In the genomic region with DNA sequence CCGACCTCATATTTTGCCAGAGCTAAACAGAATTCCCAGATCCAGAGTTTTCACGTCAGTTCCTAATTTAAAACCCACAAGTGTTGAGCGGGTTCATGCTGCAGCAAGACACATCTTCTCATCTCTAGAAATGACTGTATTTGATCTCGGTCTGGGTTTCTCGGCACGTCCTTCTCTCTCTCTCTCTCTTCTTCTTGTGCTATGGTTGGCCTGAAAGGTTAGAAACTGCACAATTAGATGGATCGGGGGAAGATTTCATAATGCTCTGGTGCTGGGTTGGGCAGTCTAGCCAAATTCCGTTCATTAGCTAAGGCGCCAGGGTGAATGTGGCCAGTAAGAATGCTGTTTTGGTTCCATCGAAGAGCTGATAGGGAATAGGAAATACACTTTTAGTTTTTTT, we compare ENCODE assay signal across 22 cellular contexts.
DNase-seq lines count a peak whose midpoint lies in the region; FAIRE-seq and TF ChIP-seq lines count a peak whose summit lies in the region.
"Had no signal": no experiment of that assay in that cellular context is flagged by ENCODE, and none has a peak within 500 bp of the region (broad histone marks: within the 10 kb centered on the region; RNA-seq: fewer than 3 reads in every experiment).

No MANE protein-coding gene starts in this region.

- peak overlapping the region; percentile 67 for H3K4me3 ChIP-seq in OCI-LY3 (ENCODE audit: low read length)
- H3K4me3 ChIP-seq in kidney (ENCODE audit: low read length in 2 of 2), result no peak overlapping the region

- H3K4me2 ChIP-seq in OCI-LY3 (ENCODE audit: low read length), result peak overlapping the region; percentile 95
- H3K4me2 ChIP-seq: KMS-11 had no signal

- no peak for FAIRE-seq in kidney (lab: Jason Lieb, UNC)

- H3K79me2 ChIP-seq in OCI-LY3 (ENCODE audit: low read length), result no peaks in the 10 kb centered on the region

- intact Hi-C loops in kidney (cut with DNase I), result no loop called here

- no peak for TF ChIP-seq CTCF in OCI-LY3 (IDR thresholded peaks at IDR 0.05; ENCODE audit: low read depth, low read length)
- no peak for TF ChIP-seq CTCF in kidney (IDR thresholded peaks at IDR 0.05; ENCODE audit: borderline replicate concordance, extremely low read depth, insufficient read depth)

- H3K27me3 ChIP-seq in OCI-LY3 (ENCODE audit: low read depth, low read length), result peaks cover 81% of the 10 kb centered on the region

- H4K20me1 ChIP-seq in OCI-LY3 (ENCODE audit: insufficient read depth, low read length), result no peaks in the 10 kb centered on the region

- DNase-seq in GM04503 (ENCODE audit: low read depth) (peak; percentile 61), fibroblast of gingiva (ENCODE audit: low read depth) (peak; percentile 16), germinal center (ENCODE audit: low spot score) (no peak), NCI-H2029 treated with DMSO at 0.1 percent for 48 hours (lab: John Stamatoyannopoulos, UW) (no peak), kidney (no peak), NOMO-1 treated with DMSO at 0.1 percent for 48 hours (lab: John Stamatoyannopoulos, UW; ENCODE audit: unreplicated experiment) (no peak)
- DNase-seq: CD8-positive, alpha-beta memory T cell; GDM1; GOT3; IMR-90; NCI-H1105; NCI-H146; NCI-H2081; NCI-H2171; NCI-H524 treated with DMSO at 0.1 percent for 48 hours; NCI-H82; RPMI8226; SHP77; SW 1271 had no signal

- H2AFZ ChIP-seq in OCI-LY3 (ENCODE audit: low read depth, low read length), result no peak overlapping the region

- no peak overlapping the region for H3K9ac ChIP-seq in OCI-LY3 (ENCODE audit: low read length)
- no peak overlapping the region for H3K9ac ChIP-seq in kidney (ENCODE audit: low read length in 2 of 2)
- H3K9ac ChIP-seq: KMS-11 had no signal

- H3K9me3 ChIP-seq in OCI-LY3 (ENCODE audit: insufficient read depth, low read length) (no peaks in the 10 kb centered on the region), kidney (ENCODE audit: control insufficient read depth in 1 of 2, low read length in 2 of 2) (no peaks in the 10 kb centered on the region)

- no peak overlapping the region for H3K27ac ChIP-seq in OCI-LY3 (ENCODE audit: low read length)
- H3K27ac ChIP-seq in kidney (ENCODE audit: low read depth in 2 of 2, low read length in 2 of 2), result no peak overlapping the region
- H3K27ac ChIP-seq: C4-2B, KMS-11 had no signal

- H3K4me1 ChIP-seq in OCI-LY3 (ENCODE audit: low read length) (peaks cover 17% of the 10 kb centered on the region), kidney (ENCODE audit: control insufficient read depth in 1 of 2, insufficient read depth in 1 of 2, low read depth in 1 of 2, low read length in 2 of 2) (no peaks in the 10 kb centered on the region)

- H3K36me3 ChIP-seq in OCI-LY3 (replicated peaks; ENCODE audit: low read depth, low read length) (no peaks in the 10 kb centered on the region), kidney (ENCODE audit: control insufficient read depth in 1 of 2, insufficient read depth in 2 of 2, low read length in 2 of 2) (no peaks in the 10 kb centered on the region)

Comparison
In these comparisons a context has a peak if more than half of its experiments do, and no peak if none do; other contexts are left out.
1. DNase-seq: peak in GM04503 (single experiment) and fibroblast of gingiva (single experiment); none in germinal center (single experiment), NCI-H2029 treated with DMSO at 0.1 percent for 48 hours (single experiment), kidney (single experiment) and NOMO-1 treated with DMSO at 0.1 percent for 48 hours (single experiment).